10 cellular contexts compared by ENCODE assay signal in genomic region chr1:113946668-113947387, GRCh38. TPM values are rescaled to one million over a fixed set of nuclear protein-coding genes. Genes with fewer than 3 reads are reported as not detected.
A peak's percentile ranks its signal among the peaks of the same experiment; 100 is the strongest.
DNase-seq lines count a peak whose midpoint lies in the region; ATAC-seq and TF ChIP-seq lines count a peak whose summit lies in the region.
"Had no signal": no experiment of that assay in that cellular context is flagged by ENCODE, and none has a peak within 500 bp of the region (broad histone marks: within the 10 kb centered on the region; RNA-seq: fewer than 3 reads in every experiment).

No MANE protein-coding gene starts in this region.

- peaks cover 94% of the 10 kb centered on the region for H3K79me2 ChIP-seq in MM.1S (ENCODE audit: low read length)

- POLR2A ChIA-PET in naive thymus-derived CD8-positive, alpha-beta T cell (lab: Charles Lee): interaction anchor here (0.9 to 9.3 kb wide), 6 partner anchors 8 to 136 kb away, joined by 3 to 179 read pairs (median 5); partner anchors contain the start of genes AP4B1, DCLRE1B, HIPK1 and RSBN1

- H3K4me1 ChIP-seq in CD4-positive, CD25-positive, alpha-beta regulatory T cell (ENCODE audit: control insufficient read depth, insufficient read depth, low read length, poor library complexity, severe bottlenecking): peaks cover 38% of the 10 kb centered on the region
- H3K4me1 ChIP-seq in MM.1S (ENCODE audit: low read length) (peaks cover 33% of the 10 kb centered on the region; the same call in 1 of the 2 replicates), colonic mucosa (no peaks in the 10 kb centered on the region), BE2C (peaks cover 9% of the 10 kb centered on the region)

- H4K20me1 ChIP-seq in MM.1S (ENCODE audit: insufficient read depth, low read length): no peaks in the 10 kb centered on the region

- no peaks in the 10 kb centered on the region for H3K27me3 ChIP-seq in CD4-positive, CD25-positive, alpha-beta regulatory T cell (ENCODE audit: control insufficient read depth, insufficient read depth, low read length)
- H3K27me3 ChIP-seq in MM.1S (replicated peaks; ENCODE audit: insufficient read depth, low read length) (no peaks in the 10 kb centered on the region), colonic mucosa (no peaks in the 10 kb centered on the region), BE2C (no peaks in the 10 kb centered on the region)

- intact Hi-C loops in colonic mucosa (cut with DNase I): loop anchor here (2.0 kb wide), 1 partner anchor 14 kb away; no protein-coding TSS in a partner anchor

- H3K27ac Mint-ChIP-seq in CD4-positive, CD25-positive, alpha-beta regulatory T cell: peak overlapping the region; percentile 88 to 97 (median 93)
- H3K27ac Mint-ChIP-seq in naive thymus-derived CD8-positive, alpha-beta T cell: peak overlapping the region; percentile 90 to 99 (median 95)

- H3K9me2 ChIP-seq in MM.1S (replicated peaks; ENCODE audit: insufficient read depth, low read length): no peaks in the 10 kb centered on the region

- peaks cover 29 to 82% (median 61%) of the 10 kb centered on the region in 4 donors for H3K4me1 Mint-ChIP-seq in CD4-positive, CD25-positive, alpha-beta regulatory T cell
- H3K4me1 Mint-ChIP-seq in naive thymus-derived CD8-positive, alpha-beta T cell: peaks cover 24 to 89% (median 79%) of the 10 kb centered on the region in 4 donors

- peaks cover 34% of the 10 kb centered on the region for H3F3A ChIP-seq in MM.1S (ENCODE audit: insufficient read depth, low read length)

- no peak for TF ChIP-seq CTCF in MM.1S (IDR thresholded peaks at IDR 0.05; ENCODE audit: low read length)
- no peak for TF ChIP-seq CTCF in colonic mucosa (IDR thresholded peaks at IDR 0.05)
- no peak for TF ChIP-seq CTCF in BE2C (IDR thresholded peaks at IDR 0.05; ENCODE audit: low read depth, low read length)

- H3K9me3 Mint-ChIP-seq in CD4-positive, CD25-positive, alpha-beta regulatory T cell: no peaks in the 10 kb centered on the region
- peaks cover 0 to 3% (median 0%) of the 10 kb centered on the region in 9 donors for H3K9me3 Mint-ChIP-seq in naive thymus-derived CD8-positive, alpha-beta T cell

- no peaks in the 10 kb centered on the region for H3K9me3 ChIP-seq in CD4-positive, CD25-positive, alpha-beta regulatory T cell (ENCODE audit: control insufficient read depth in 2 of 2, low read length in 2 of 2)
- H3K9me3 ChIP-seq in MM.1S (replicated peaks; ENCODE audit: insufficient read depth, low read length) (no peaks in the 10 kb centered on the region), colonic mucosa (no peaks in the 10 kb centered on the region), BE2C (no peaks in the 10 kb centered on the region; the same call in 1 of the 2 replicates)

- H3K27me3 Mint-ChIP-seq in CD4-positive, CD25-positive, alpha-beta regulatory T cell: no peaks in the 10 kb centered on the region
- H3K27me3 Mint-ChIP-seq in naive thymus-derived CD8-positive, alpha-beta T cell: no peaks in the 10 kb centered on the region

- H3K4me2 ChIP-seq in MM.1S (ENCODE audit: low read depth, low read length): peak overlapping the region; percentile 77

- H3K4me3 ChIP-seq in CD4-positive, CD25-positive, alpha-beta regulatory T cell (ENCODE audit: low read depth, low read length): peak overlapping the region; percentile 75
- H3K4me3 ChIP-seq in MM.1S (ENCODE audit: low read length) (peak overlapping the region; percentile 36), colonic mucosa (no peak overlapping the region), BE2C (ENCODE audit: low read depth, low read length) (no peak overlapping the region)

- H3K36me3 ChIP-seq in CD4-positive, CD25-positive, alpha-beta regulatory T cell (ENCODE audit: control insufficient read depth, insufficient read depth, low read length): peaks cover 20% of the 10 kb centered on the region
- no peaks in the 10 kb centered on the region for H3K36me3 ChIP-seq in MM.1S (replicated peaks; ENCODE audit: insufficient read depth, low read length)
- H3K36me3 ChIP-seq in colonic mucosa: no peaks in the 10 kb centered on the region
- peaks cover 15% of the 10 kb centered on the region for H3K36me3 ChIP-seq in BE2C

- peak overlapping the region; percentile 37; the same call in 1 of the 2 replicates for H3K9ac ChIP-seq in MM.1S (ENCODE audit: low read length)
- H3K9ac ChIP-seq in colonic mucosa (ENCODE audit: low read depth in 2 of 2, low read length in 2 of 2): peak overlapping the region in 1 of 2 donors; percentile 6

- no peak overlapping the region for H2AFZ ChIP-seq in MM.1S (ENCODE audit: low read length)

- H3K36me3 Mint-ChIP-seq in CD4-positive, CD25-positive, alpha-beta regulatory T cell: peaks cover 8% of the 10 kb centered on the region
- H3K36me3 Mint-ChIP-seq in naive thymus-derived CD8-positive, alpha-beta T cell: peaks cover 4 to 44% (median 19%) of the 10 kb centered on the region in 3 donors

- no peak for DNase-seq in CD4-positive, CD25-positive, alpha-beta regulatory T cell
- no peak for DNase-seq in MM.1S
- no peak for DNase-seq in colonic mucosa
- no peak for DNase-seq in naive thymus-derived CD8-positive, alpha-beta T cell
- no peak for DNase-seq in epidermal melanocyte (ENCODE audit: insufficient read length, low spot score)
- DNase-seq in BE2C: no peak
- no peak for DNase-seq in DMS79 (lab: John Stamatoyannopoulos, UW)
- no peak for DNase-seq in NCI-H2107 (lab: John Stamatoyannopoulos, UW)
- DNase-seq: activated CD4-positive, CD25-positive, alpha-beta regulatory T cell treated with anti-CD3 and anti-CD28 coated beads, Interleukin-2, amount 50 U/mL, for 72 hours; GOT3 had no signal

- no peak for ATAC-seq in CD4-positive, CD25-positive, alpha-beta regulatory T cell (ENCODE audit: low read depth in 2 of 2)
- peak; percentile 28 to 38 for ATAC-seq in naive thymus-derived CD8-positive, alpha-beta T cell

- peak overlapping the region; percentile 82 for H3K27ac ChIP-seq in CD4-positive, CD25-positive, alpha-beta regulatory T cell (ENCODE audit: insufficient read depth, low read length, poor library complexity, severe bottlenecking)
- H3K27ac ChIP-seq in MM.1S (ENCODE audit: low read length) (peak overlapping the region; percentile 69), colonic mucosa (peak overlapping the region; percentile 27)

- H3K4me3 Mint-ChIP-seq in CD4-positive, CD25-positive, alpha-beta regulatory T cell: peak overlapping the region; percentile 50 to 88 (median 80)
- peak overlapping the region; percentile 67 to 90 (median 82) for H3K4me3 Mint-ChIP-seq in naive thymus-derived CD8-positive, alpha-beta T cell

RNA-seq across cellular contexts. Expression of gene HIPK1, which starts 17.7 kb away (rescaled TPM):
- 189 TPM for total RNA-seq in CD4-positive, CD25-positive, alpha-beta regulatory T cell
- 10 to 100 TPM in 2 of 4 donors, 1 to 10 TPM in 2; 8.6 to 12.5 (median 11.0) TPM for polyA plus RNA-seq in CD4-positive, CD25-positive, alpha-beta regulatory T cell
- total RNA-seq in colonic mucosa: 10 to 100 TPM; 61.2 to 91.2 TPM
- 100 to 1,000 TPM; 123 to 138 TPM for total RNA-seq in naive thymus-derived CD8-positive, alpha-beta T cell
- 10 to 100 TPM; 14.5 to 19.3 (median 17.5) TPM for polyA plus RNA-seq in naive thymus-derived CD8-positive, alpha-beta T cell
- 27.5 TPM for polyA plus RNA-seq in BE2C (2012; ENCODE audit: insufficient read depth, insufficient read length, low read depth)

RNA-seq across cellular contexts. Expression of gene OLFML3, which starts 32.4 kb away (rescaled TPM):
- 0.64 TPM for total RNA-seq in CD4-positive, CD25-positive, alpha-beta regulatory T cell
- polyA plus RNA-seq in CD4-positive, CD25-positive, alpha-beta regulatory T cell: not detected
- total RNA-seq in colonic mucosa: 10 to 100 TPM in 1 of 2 donors, 1 to 10 TPM in 1; 6.1 to 17.4 TPM
- under 1 TPM; 0.36 to 0.49 TPM for total RNA-seq in naive thymus-derived CD8-positive, alpha-beta T cell
- polyA plus RNA-seq in naive thymus-derived CD8-positive, alpha-beta T cell: not detected
- polyA plus RNA-seq in BE2C (2012; ENCODE audit: insufficient read depth, insufficient read length, low read depth): 0.65 TPM

RNA-seq across cellular contexts. Expression of gene DCLRE1B, which starts 41.7 kb away (rescaled TPM):
- total RNA-seq in CD4-positive, CD25-positive, alpha-beta regulatory T cell: 7.0 TPM
- polyA plus RNA-seq in CD4-positive, CD25-positive, alpha-beta regulatory T cell: 1 to 10 TPM; 2.2 to 6.6 (median 4.7) TPM
- total RNA-seq in colonic mucosa: 1 to 10 TPM; 5.4 to 9.5 TPM
- 1 to 10 TPM; 5.2 to 5.5 TPM for total RNA-seq in naive thymus-derived CD8-positive, alpha-beta T cell
- polyA plus RNA-seq in naive thymus-derived CD8-positive, alpha-beta T cell: 1 to 10 TPM; 3.7 to 5.2 (median 4.5) TPM
- polyA plus RNA-seq in BE2C (2012; ENCODE audit: insufficient read depth, insufficient read length, low read depth): 7.6 TPM

RNA-seq across cellular contexts. Expression of gene AP4B1, which starts 42.2 kb away (rescaled TPM):
- 53.6 TPM for total RNA-seq in CD4-positive, CD25-positive, alpha-beta regulatory T cell
- polyA plus RNA-seq in CD4-positive, CD25-positive, alpha-beta regulatory T cell: 10 to 100 TPM; 12.9 to 16.1 (median 14.5) TPM
- total RNA-seq in colonic mucosa: 10 to 100 TPM; 19.7 to 31.5 TPM
- 10 to 100 TPM; 65.1 to 75.2 TPM for total RNA-seq in naive thymus-derived CD8-positive, alpha-beta T cell
- 1 to 10 TPM; 7.9 to 9.6 (median 8.6) TPM for polyA plus RNA-seq in naive thymus-derived CD8-positive, alpha-beta T cell
- 34.1 TPM for polyA plus RNA-seq in BE2C (2012; ENCODE audit: insufficient read depth, insufficient read length, low read depth)

RNA-seq across cellular contexts. Expression of gene BCL2L15, which starts 59.4 kb away (rescaled TPM):
- 2.2 TPM for total RNA-seq in CD4-positive, CD25-positive, alpha-beta regulatory T cell
- 1 to 10 TPM in 1 of 4 donors, under 1 TPM in 3; 0.30 to 2.1 (median 0.63) TPM for polyA plus RNA-seq in CD4-positive, CD25-positive, alpha-beta regulatory T cell
- 100 to 1,000 TPM; 116 to 191 TPM for total RNA-seq in colonic mucosa
- total RNA-seq in naive thymus-derived CD8-positive, alpha-beta T cell: 1 to 10 TPM; 1.3 to 3.3 TPM
- under 1 TPM in 1 of 3 donors, not detected in 2; 0.03 TPM for polyA plus RNA-seq in naive thymus-derived CD8-positive, alpha-beta T cell
- 0.62 TPM for polyA plus RNA-seq in BE2C (2012; ENCODE audit: insufficient read depth, insufficient read length, low read depth)

Comparison
In these comparisons a context has a peak if more than half of its experiments do, and no peak if none do; other contexts are left out.
1. ATAC-seq: peak in naive thymus-derived CD8-positive, alpha-beta T cell (2 of 2); none in CD4-positive, CD25-positive, alpha-beta regulatory T cell (0 of 2).
2. H3K27ac ChIP-seq: peak in every context shown above with its lines; median percentile 82 in CD4-positive, CD25-positive, alpha-beta regulatory T cell; 69 in MM.1S; 27 in colonic mucosa.
3. H3K4me3 ChIP-seq: peak in CD4-positive, CD25-positive, alpha-beta regulatory T cell (single experiment) and MM.1S (single experiment); none in colonic mucosa (single experiment) and BE2C (single experiment).